19 cellular contexts compared by ENCODE assay signal in genomic region chr11:117414724-117415123, GRCh38.
DNase-seq lines count a peak whose midpoint lies in the region; ATAC-seq and TF ChIP-seq lines count a peak whose summit lies in the region.
"Had no signal": no experiment of that assay in that cellular context is flagged by ENCODE, and none has a peak within 500 bp of the region (broad histone marks: within the 10 kb centered on the region; RNA-seq: fewer than 3 reads in every experiment).

No MANE protein-coding gene starts in this region.

- H3K27ac Mint-ChIP-seq in activated T-cell treated with anti-CD3 and anti-CD28 coated beads, Interleukin-2, amount 50 U/mL, for 24 hours, result no peak overlapping the region
- no peak overlapping the region for H3K27ac Mint-ChIP-seq in endodermal cell
- H3K27ac Mint-ChIP-seq: B cell; CD4-positive, CD25-positive, alpha-beta regulatory T cell; CD8-positive, alpha-beta T cell; HFFc6 had no signal

- H3K4me2 ChIP-seq in osteoblast (ENCODE audit: insufficient read depth, low read length), result no peak overlapping the region
- H3K4me2 ChIP-seq: BLaER1 had no signal

- H3K27me3 ChIP-seq in endodermal cell (ENCODE audit: control insufficient read depth, insufficient read depth, low read length, poor library complexity, severe bottlenecking) (no peaks in the 10 kb centered on the region), osteoblast (ENCODE audit: insufficient read depth, low read length) (no peaks in the 10 kb centered on the region)
- H3K27me3 ChIP-seq: BLaER1 had no signal

- no peak overlapping the region for H3K4me3 Mint-ChIP-seq in activated T-cell treated with anti-CD3 and anti-CD28 coated beads, Interleukin-2, amount 50 U/mL, for 24 hours
- no peak overlapping the region for H3K4me3 Mint-ChIP-seq in activated T-cell treated with anti-CD3 and anti-CD28 coated beads, Interleukin-2, amount 50 U/mL, for 4 hours
- H3K4me3 Mint-ChIP-seq in endodermal cell, result no peak overlapping the region
- H3K4me3 Mint-ChIP-seq: B cell; CD4-positive, CD25-positive, alpha-beta regulatory T cell; CD8-positive, alpha-beta T cell; HFFc6 had no signal

- peaks cover 30% of the 10 kb centered on the region for H3K36me3 Mint-ChIP-seq in activated T-cell treated with anti-CD3 and anti-CD28 coated beads, Interleukin-2, amount 50 U/mL, for 24 hours (ENCODE audit: low read depth)
- peaks cover 16% of the 10 kb centered on the region for H3K36me3 Mint-ChIP-seq in activated T-cell treated with anti-CD3 and anti-CD28 coated beads, Interleukin-2, amount 50 U/mL, for 4 hours (ENCODE audit: insufficient read depth)
- H3K36me3 Mint-ChIP-seq in endodermal cell (ENCODE audit: low read depth), result peaks cover 9% of the 10 kb centered on the region

- H3K4me1 ChIP-seq in endodermal cell (ENCODE audit: control insufficient read depth, insufficient read depth, low read length) (peaks cover 10% of the 10 kb centered on the region), osteoblast (ENCODE audit: insufficient read depth, low read length) (no peaks in the 10 kb centered on the region)
- H3K4me1 ChIP-seq: HAP-1 had no signal

- DNase-seq in activated T-cell treated with anti-CD3 and anti-CD28 coated beads, Interleukin-2, amount 50 U/mL, for 24 hours, result peak; percentile 7
- DNase-seq in activated T-cell treated with anti-CD3 and anti-CD28 coated beads, Interleukin-2, amount 50 U/mL, for 4 hours, result no peak
- DNase-seq in endodermal cell, result peak; percentile 25
- peak; percentile 30 for DNase-seq in osteoblast (ENCODE audit: insufficient read length, low spot score, missing footprints)
- no peak for DNase-seq in NOMO-1 (lab: John Stamatoyannopoulos, UW; ENCODE audit: unreplicated experiment in 2 of 2)
- DNase-seq: CD4-positive, CD25-positive, alpha-beta regulatory T cell; CD8-positive, alpha-beta T cell; DMS153; DND-41; GOT3; HFFc6 had no signal

- H3K36me3 ChIP-seq in endodermal cell (ENCODE audit: control insufficient read depth, insufficient read depth, low read length), result peaks cover 12% of the 10 kb centered on the region
- peaks cover 17% of the 10 kb centered on the region for H3K36me3 ChIP-seq in osteoblast (ENCODE audit: insufficient read depth, low read length)
- H3K36me3 ChIP-seq: HAP-1 had no signal

- H2AFZ ChIP-seq in osteoblast (ENCODE audit: low read length), result no peak overlapping the region

- no peaks in the 10 kb centered on the region for H3K9me3 Mint-ChIP-seq in activated T-cell treated with anti-CD3 and anti-CD28 coated beads, Interleukin-2, amount 50 U/mL, for 24 hours
- H3K9me3 Mint-ChIP-seq in activated T-cell treated with anti-CD3 and anti-CD28 coated beads, Interleukin-2, amount 50 U/mL, for 4 hours, result no peaks in the 10 kb centered on the region
- H3K9me3 Mint-ChIP-seq in endodermal cell, result no peaks in the 10 kb centered on the region
- H3K9me3 Mint-ChIP-seq: CD8-positive, alpha-beta T cell; HFFc6 had no signal

- H3K27ac ChIP-seq in endodermal cell (ENCODE audit: low read depth, low read length) (no peak overlapping the region), osteoblast (ENCODE audit: low read depth, low read length) (no peak overlapping the region)
- H3K27ac ChIP-seq: 22Rv1, BLaER1, C4-2B had no signal

- H4K20me1 ChIP-seq in osteoblast (ENCODE audit: insufficient read depth, low read length), result no peaks in the 10 kb centered on the region
- H4K20me1 ChIP-seq: BLaER1 had no signal

- H3K9ac ChIP-seq in endodermal cell (ENCODE audit: extremely low read depth, low read length, poor library complexity, severe bottlenecking), result no peak overlapping the region
- H3K9ac ChIP-seq: BLaER1 had no signal

- H3K4me3 ChIP-seq in endodermal cell (ENCODE audit: low read length), result no peak overlapping the region
- no peak overlapping the region for H3K4me3 ChIP-seq in osteoblast (ENCODE audit: insufficient read depth, low read length)
- H3K4me3 ChIP-seq: BLaER1, HAP-1 had no signal

- WGBS in endodermal cell (ENCODE audit: insufficient coverage in 1 of 2, insufficient read length in 1 of 2), 2 experiments, result 96 to 100% methylated on average over 2 to 6 of the region's 6 CpGs

- no peaks in the 10 kb centered on the region for H3K4me1 Mint-ChIP-seq in activated T-cell treated with anti-CD3 and anti-CD28 coated beads, Interleukin-2, amount 50 U/mL, for 24 hours (ENCODE audit: low read depth)
- no peaks in the 10 kb centered on the region for H3K4me1 Mint-ChIP-seq in activated T-cell treated with anti-CD3 and anti-CD28 coated beads, Interleukin-2, amount 50 U/mL, for 4 hours (ENCODE audit: low read depth)
- H3K4me1 Mint-ChIP-seq in endodermal cell, result peaks cover 33% of the 10 kb centered on the region
- H3K4me1 Mint-ChIP-seq: B cell; CD4-positive, CD25-positive, alpha-beta regulatory T cell had no signal

- H3K9me3 ChIP-seq in endodermal cell (ENCODE audit: control insufficient read depth, low read length) (no peaks in the 10 kb centered on the region), osteoblast (ENCODE audit: low read depth, low read length) (no peaks in the 10 kb centered on the region)
- H3K9me3 ChIP-seq: BLaER1, Caco-2, HAP-1 had no signal

- no peak for ATAC-seq in activated T-cell treated with anti-CD3 and anti-CD28 coated beads, Interleukin-2, amount 50 U/mL, for 4 hours
- ATAC-seq in GM21447 (IDR thresholded peaks at IDR 0.05; ENCODE audit: unreplicated experiment), result no peak
- ATAC-seq in HG03039 (IDR thresholded peaks at IDR 0.05; ENCODE audit: unreplicated experiment), result no peak
- ATAC-seq: CD8-positive, alpha-beta T cell had no signal

- no peaks in the 10 kb centered on the region for H3K79me2 ChIP-seq in osteoblast (ENCODE audit: insufficient read depth, low read length)

- TF ChIP-seq CTCF in endodermal cell (conservative IDR thresholded peaks at IDR 0.05), result no peak
- no peak for TF ChIP-seq CTCF in osteoblast (IDR thresholded peaks at IDR 0.05; ENCODE audit: extremely low read depth, low read depth, low read length)

- H3K27me3 Mint-ChIP-seq in activated T-cell treated with anti-CD3 and anti-CD28 coated beads, Interleukin-2, amount 50 U/mL, for 24 hours, result no peaks in the 10 kb centered on the region
- H3K27me3 Mint-ChIP-seq in activated T-cell treated with anti-CD3 and anti-CD28 coated beads, Interleukin-2, amount 50 U/mL, for 4 hours (ENCODE audit: low read depth), result no peaks in the 10 kb centered on the region
- no peaks in the 10 kb centered on the region for H3K27me3 Mint-ChIP-seq in endodermal cell (ENCODE audit: insufficient read depth)
- H3K27me3 Mint-ChIP-seq: CD4-positive, CD25-positive, alpha-beta regulatory T cell had no signal

Comparison
In these comparisons a context has a peak if more than half of its experiments do, and no peak if none do; other contexts are left out.
1. DNase-seq: peak in activated T-cell treated with anti-CD3 and anti-CD28 coated beads, Interleukin-2, amount 50 U/mL, for 24 hours (single experiment), endodermal cell (single experiment) and osteoblast (single experiment); none in activated T-cell treated with anti-CD3 and anti-CD28 coated beads, Interleukin-2, amount 50 U/mL, for 4 hours (single experiment) and NOMO-1 (0 of 2).